ENCODE assay signal across 11 cellular contexts in the genomic region with DNA sequence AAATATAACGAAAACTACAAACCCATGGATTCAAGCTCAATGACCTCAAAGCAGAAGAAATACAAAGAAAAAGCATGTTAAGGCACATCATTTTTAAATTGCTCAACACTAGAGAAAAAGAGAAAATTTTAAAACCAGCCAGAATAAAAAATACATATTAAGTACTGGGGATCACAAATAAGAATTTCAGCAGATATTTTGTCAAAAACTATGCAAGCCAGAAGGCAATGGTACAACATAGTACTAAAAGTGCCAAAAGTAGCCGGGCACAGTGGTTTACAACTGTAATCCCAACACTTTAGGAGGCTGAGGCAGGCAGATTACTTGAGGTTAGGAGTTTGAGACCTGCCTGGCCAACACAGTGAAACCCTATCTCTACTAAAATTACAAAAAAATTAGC. TPM values are rescaled to one million over a fixed set of nuclear protein-coding genes. Genes with fewer than 3 reads are reported as not detected.
DNase-seq lines count a peak whose midpoint lies in the region; ATAC-seq and TF ChIP-seq lines count a peak whose summit lies in the region.
"Had no signal": no experiment of that assay in that cellular context is flagged by ENCODE, and none has a peak within 500 bp of the region (broad histone marks: within the 10 kb centered on the region; RNA-seq: fewer than 3 reads in every experiment).

No MANE protein-coding gene starts in this region.

- no peaks in the 10 kb centered on the region; the same call in 1 of the 2 replicates for H3K27me3 Mint-ChIP-seq in HFFc6 (ENCODE audit: insufficient read depth)

- ATAC-seq in PC-3 (no peak), GM18870 (IDR thresholded peaks at IDR 0.05; ENCODE audit: unreplicated experiment) (no peak), HG02678 (IDR thresholded peaks at IDR 0.05; ENCODE audit: unreplicated experiment) (no peak)

- no peaks in the 10 kb centered on the region for H3K9me2 ChIP-seq in PC-3 (replicated peaks; ENCODE audit: low read length)

- 81 to 89% (median 83%) methylated on average over 2 of the region's 2 CpGs for WGBS in ovary, 3 donors

- no peak overlapping the region for H3K27ac ChIP-seq in PC-3 (ENCODE audit: low read length)
- H3K27ac ChIP-seq in ovary = no peak overlapping the region

- no peak for TF ChIP-seq EP300 in ovary (IDR thresholded peaks at IDR 0.05)

- peaks cover 29% of the 10 kb centered on the region for H3K9me3 Mint-ChIP-seq in HFFc6

- intact Hi-C loops in PC-3 (cut with micrococcal nuclease) (no loop called here), ovary (cut with DNase I) (no loop called here)

- H3F3A ChIP-seq in PC-3 (ENCODE audit: low read length, unreplicated experiment) = no peaks in the 10 kb centered on the region

- no peak for TF ChIP-seq POLR2A in ovary (IDR thresholded peaks at IDR 0.05)

- H2AFZ ChIP-seq in PC-3 (ENCODE audit: low read length) = no peak overlapping the region

- H3K9me3 ChIP-seq in PC-3 (ENCODE audit: low read length) (0 out of 2 replicates have a peak, but pooled peaks cover 6% of the 10 kb centered on the region), ovary (no peaks in the 10 kb centered on the region)

- H3K27me3 ChIP-seq in PC-3 (ENCODE audit: low read length) (no peaks in the 10 kb centered on the region), ovary (no peaks in the 10 kb centered on the region)

- H3K4me2 ChIP-seq in PC-3 (ENCODE audit: low read length) = no peak overlapping the region

- H3K9ac ChIP-seq in PC-3 (ENCODE audit: low read length) = no peak overlapping the region

- H3K4me1 Mint-ChIP-seq in HFFc6 (ENCODE audit: low read depth) = peaks cover 16% of the 10 kb centered on the region

- POLR2A ChIA-PET in PC-3 (lab: Charles Lee; ENCODE audit: unreplicated experiment) = interaction anchor here (0.6 kb wide), 1 partner anchor 15 kb away, joined by 3 read pairs; no protein-coding TSS in a partner anchor

- H4K20me1 ChIP-seq in PC-3 (ENCODE audit: low read length) = peaks cover 5% of the 10 kb centered on the region; the same call in 1 of the 2 replicates

- BruUV-seq in PC-3 (replicated peaks; lab: Mats Ljungman, UMichigan) = no TSS peak

- H3K4me3 ChIP-seq in PC-3 (ENCODE audit: low read length) = no peak overlapping the region
- H3K4me3 ChIP-seq in fibroblast of the aortic adventitia (ENCODE audit: low read depth, low read length) = no peak overlapping the region
- no peak overlapping the region for H3K4me3 ChIP-seq in ovary
- H3K4me3 ChIP-seq: lung had no signal

- H3K36me3 Mint-ChIP-seq in HFFc6 (ENCODE audit: low read depth) = peaks cover 41% of the 10 kb centered on the region

- H3K79me2 ChIP-seq in PC-3 (ENCODE audit: low read length) = no peaks in the 10 kb centered on the region; the same call in 1 of the 2 replicates

- DNase-seq in DMS79 treated with DMSO at 0.1 percent for 48 hours (lab: John Stamatoyannopoulos, UW) (peak; percentile 52), DMS79 (lab: John Stamatoyannopoulos, UW) (no peak), HFFc6 (peak; percentile 34), PC-3 (peak; percentile 23), fibroblast of the aortic adventitia (ENCODE audit: low read depth) (peak; percentile 36), ovary (no peak)
- DNase-seq: 8988T, amygdala had no signal

- H3K36me3 ChIP-seq in PC-3 (ENCODE audit: low read depth, low read length) (peaks cover 20% of the 10 kb centered on the region), ovary (no peaks in the 10 kb centered on the region)

- TF ChIP-seq CTCF in HFFc6 (IDR thresholded peaks at IDR 0.05) (no peak), PC-3 (conservative IDR thresholded peaks at IDR 0.05; ENCODE audit: low read depth, low read length) (no peak), fibroblast of the aortic adventitia (IDR thresholded peaks at IDR 0.05; ENCODE audit: insufficient read depth, low read length) (no peak), ovary (IDR thresholded peaks at IDR 0.05) (no peak)

- H3K4me1 ChIP-seq in PC-3 (ENCODE audit: insufficient read depth, low read length) = peaks cover 15% of the 10 kb centered on the region
- H3K4me1 ChIP-seq in ovary (ENCODE audit: insufficient read depth) = no peaks in the 10 kb centered on the region

- H3K4me3 Mint-ChIP-seq in HFFc6 = no peak overlapping the region

- CTCF ChIA-PET in PC-3 (lab: Charles Lee) = no interaction called here

- H3K27ac Mint-ChIP-seq in HFFc6 = no peak overlapping the region

RNA-seq across cellular contexts. Expression of gene SGPP1, which starts 10.2 kb away (rescaled TPM):
- 10 to 100 TPM; 20.5 to 25.8 (median 22.7) TPM for total RNA-seq in HFFc6 (2021; fragmentation: NEBNext Ultra II Directional; extraction: Animal tissue kit (Norgen Biotek cat#: 25700))
- total RNA-seq in PC-3 (2014; rRNA removed) (15.9 and 19.3 TPM in 2 replicates), fibroblast of the aortic adventitia (ENCODE audit: low replicate concordance) (8.3 and 34.4 TPM in 2 replicates), ovary (10 to 100 TPM; 11.2 to 18.4 (median 14.4) TPM)
- 10 to 100 TPM in 1 of 2 donors, 1 to 10 TPM in 1; 7.6 to 11.7 TPM for polyA plus RNA-seq in ovary

Comparison
In these comparisons a context has a peak if more than half of its experiments do, and no peak if none do; other contexts are left out.
1. DNase-seq: peak in DMS79 treated with DMSO at 0.1 percent for 48 hours (single experiment), HFFc6 (single experiment), PC-3 (single experiment) and fibroblast of the aortic adventitia (single experiment); none in DMS79 (single experiment) and ovary (0 of 5).